In genomic region chr11:63760487-63761079, GRCh38 we compare ENCODE assay signal across 1 cellular context.
TF ChIP-seq lines count a peak whose summit lies in the region.

No MANE protein-coding gene starts in this region.

TF ChIP-seq in neural cell, 6 proteins besides CTCF, POLR2A, EP300 and RAD21 (continued from another document):
- TF ChIP-seq, protein P1, sequence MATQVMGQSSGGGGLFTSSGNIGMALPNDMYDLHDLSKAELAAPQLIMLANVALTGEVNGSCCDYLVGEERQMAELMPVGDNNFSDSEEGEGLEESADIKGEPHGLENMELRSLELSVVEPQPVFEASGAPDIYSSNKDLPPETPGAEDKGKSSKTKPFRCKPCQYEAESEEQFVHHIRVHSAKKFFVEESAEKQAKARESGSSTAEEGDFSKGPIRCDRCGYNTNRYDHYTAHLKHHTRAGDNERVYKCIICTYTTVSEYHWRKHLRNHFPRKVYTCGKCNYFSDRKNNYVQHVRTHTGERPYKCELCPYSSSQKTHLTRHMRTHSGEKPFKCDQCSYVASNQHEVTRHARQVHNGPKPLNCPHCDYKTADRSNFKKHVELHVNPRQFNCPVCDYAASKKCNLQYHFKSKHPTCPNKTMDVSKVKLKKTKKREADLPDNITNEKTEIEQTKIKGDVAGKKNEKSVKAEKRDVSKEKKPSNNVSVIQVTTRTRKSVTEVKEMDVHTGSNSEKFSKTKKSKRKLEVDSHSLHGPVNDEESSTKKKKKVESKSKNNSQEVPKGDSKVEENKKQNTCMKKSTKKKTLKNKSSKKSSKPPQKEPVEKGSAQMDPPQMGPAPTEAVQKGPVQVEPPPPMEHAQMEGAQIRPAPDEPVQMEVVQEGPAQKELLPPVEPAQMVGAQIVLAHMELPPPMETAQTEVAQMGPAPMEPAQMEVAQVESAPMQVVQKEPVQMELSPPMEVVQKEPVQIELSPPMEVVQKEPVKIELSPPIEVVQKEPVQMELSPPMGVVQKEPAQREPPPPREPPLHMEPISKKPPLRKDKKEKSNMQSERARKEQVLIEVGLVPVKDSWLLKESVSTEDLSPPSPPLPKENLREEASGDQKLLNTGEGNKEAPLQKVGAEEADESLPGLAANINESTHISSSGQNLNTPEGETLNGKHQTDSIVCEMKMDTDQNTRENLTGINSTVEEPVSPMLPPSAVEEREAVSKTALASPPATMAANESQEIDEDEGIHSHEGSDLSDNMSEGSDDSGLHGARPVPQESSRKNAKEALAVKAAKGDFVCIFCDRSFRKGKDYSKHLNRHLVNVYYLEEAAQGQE (IDR thresholded peaks at IDR 0.05; ENCODE audit: borderline replicate concordance): no peak
- TF ChIP-seq POLR2AphosphoS5 (IDR thresholded peaks at IDR 0.05): no peak
- TF ChIP-seq TAF1 (IDR thresholded peaks at IDR 0.05; ENCODE audit: low read depth): no peak
- no peak for TF ChIP-seq SMC3 (conservative IDR thresholded peaks at IDR 0.05; ENCODE audit: poor library complexity)
